Comparison of ENCODE assay signal across 1 cellular context in the genomic region with DNA sequence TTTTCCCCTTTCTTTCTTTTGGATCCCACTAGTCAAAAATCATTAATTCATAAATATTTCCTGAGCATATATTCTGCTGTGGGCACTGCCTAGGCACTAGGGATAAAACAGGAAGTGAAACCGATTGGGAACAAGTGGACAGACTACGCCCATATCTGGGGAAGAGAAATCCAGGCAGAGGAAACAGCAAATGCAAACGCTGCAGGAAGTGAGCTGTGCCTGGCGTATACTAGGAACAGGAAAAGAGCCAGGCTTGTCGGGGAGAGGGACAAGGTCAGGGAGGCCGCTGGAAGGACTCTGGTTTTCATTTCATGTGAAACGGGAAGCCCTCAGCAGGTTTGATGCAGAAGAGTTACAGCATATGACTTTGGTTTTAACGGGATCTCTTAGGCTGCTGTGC.
TF ChIP-seq lines count a peak whose summit lies in the region.

No MANE protein-coding gene starts in this region.

TF ChIP-seq in GM23338, 12 proteins besides CTCF, POLR2A, EP300 and RAD21 (continued from another document):
- TF ChIP-seq ZNF462 (CRISPR knock-in tag; IDR thresholded peaks at IDR 0.05) (no peak), EZH2 (IDR thresholded peaks at IDR 0.05; ENCODE audit: low read depth, unreplicated experiment) (no peak), CREB1 (CRISPR knock-in tag; IDR thresholded peaks at IDR 0.05; ENCODE audit: low read depth) (no peak), POLR2AphosphoS5 (IDR thresholded peaks at IDR 0.05; ENCODE audit: low read depth) (no peak), NANOG (IDR thresholded peaks at IDR 0.05; ENCODE audit: borderline replicate concordance) (no peak), EZH2phosphoT487 (IDR thresholded peaks at IDR 0.05; ENCODE audit: unreplicated experiment) (no peak), ZNF114 (CRISPR knock-in tag; IDR thresholded peaks at IDR 0.05) (no peak)
- TF ChIP-seq, protein P1, sequence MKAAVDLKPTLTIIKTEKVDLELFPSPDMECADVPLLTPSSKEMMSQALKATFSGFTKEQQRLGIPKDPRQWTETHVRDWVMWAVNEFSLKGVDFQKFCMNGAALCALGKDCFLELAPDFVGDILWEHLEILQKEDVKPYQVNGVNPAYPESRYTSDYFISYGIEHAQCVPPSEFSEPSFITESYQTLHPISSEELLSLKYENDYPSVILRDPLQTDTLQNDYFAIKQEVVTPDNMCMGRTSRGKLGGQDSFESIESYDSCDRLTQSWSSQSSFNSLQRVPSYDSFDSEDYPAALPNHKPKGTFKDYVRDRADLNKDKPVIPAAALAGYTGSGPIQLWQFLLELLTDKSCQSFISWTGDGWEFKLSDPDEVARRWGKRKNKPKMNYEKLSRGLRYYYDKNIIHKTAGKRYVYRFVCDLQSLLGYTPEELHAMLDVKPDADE (IDR thresholded peaks at IDR 0.05), result no peak
- TF ChIP-seq, protein P2, sequence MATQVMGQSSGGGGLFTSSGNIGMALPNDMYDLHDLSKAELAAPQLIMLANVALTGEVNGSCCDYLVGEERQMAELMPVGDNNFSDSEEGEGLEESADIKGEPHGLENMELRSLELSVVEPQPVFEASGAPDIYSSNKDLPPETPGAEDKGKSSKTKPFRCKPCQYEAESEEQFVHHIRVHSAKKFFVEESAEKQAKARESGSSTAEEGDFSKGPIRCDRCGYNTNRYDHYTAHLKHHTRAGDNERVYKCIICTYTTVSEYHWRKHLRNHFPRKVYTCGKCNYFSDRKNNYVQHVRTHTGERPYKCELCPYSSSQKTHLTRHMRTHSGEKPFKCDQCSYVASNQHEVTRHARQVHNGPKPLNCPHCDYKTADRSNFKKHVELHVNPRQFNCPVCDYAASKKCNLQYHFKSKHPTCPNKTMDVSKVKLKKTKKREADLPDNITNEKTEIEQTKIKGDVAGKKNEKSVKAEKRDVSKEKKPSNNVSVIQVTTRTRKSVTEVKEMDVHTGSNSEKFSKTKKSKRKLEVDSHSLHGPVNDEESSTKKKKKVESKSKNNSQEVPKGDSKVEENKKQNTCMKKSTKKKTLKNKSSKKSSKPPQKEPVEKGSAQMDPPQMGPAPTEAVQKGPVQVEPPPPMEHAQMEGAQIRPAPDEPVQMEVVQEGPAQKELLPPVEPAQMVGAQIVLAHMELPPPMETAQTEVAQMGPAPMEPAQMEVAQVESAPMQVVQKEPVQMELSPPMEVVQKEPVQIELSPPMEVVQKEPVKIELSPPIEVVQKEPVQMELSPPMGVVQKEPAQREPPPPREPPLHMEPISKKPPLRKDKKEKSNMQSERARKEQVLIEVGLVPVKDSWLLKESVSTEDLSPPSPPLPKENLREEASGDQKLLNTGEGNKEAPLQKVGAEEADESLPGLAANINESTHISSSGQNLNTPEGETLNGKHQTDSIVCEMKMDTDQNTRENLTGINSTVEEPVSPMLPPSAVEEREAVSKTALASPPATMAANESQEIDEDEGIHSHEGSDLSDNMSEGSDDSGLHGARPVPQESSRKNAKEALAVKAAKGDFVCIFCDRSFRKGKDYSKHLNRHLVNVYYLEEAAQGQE (IDR thresholded peaks at IDR 0.05; ENCODE audit: unreplicated experiment), result no peak
